8 cellular contexts compared by ENCODE assay signal in genomic region chr11:63553759-63554158, GRCh38. TPM values are rescaled to one million over a fixed set of nuclear protein-coding genes. Genes with fewer than 3 reads are reported as not detected.
DNase-seq lines count a peak whose midpoint lies in the region; ATAC-seq and FAIRE-seq lines count a peak whose summit lies in the region.

No MANE protein-coding gene starts in this region.

- H3K27ac Mint-ChIP-seq in activated T-cell treated with anti-CD3 and anti-CD28 coated beads, Interleukin-2, amount 50 U/mL, for 72 hours, result peak overlapping the region; percentile 91

- H3K36me3 Mint-ChIP-seq in activated T-cell treated with anti-CD3 and anti-CD28 coated beads, Interleukin-2, amount 50 U/mL, for 72 hours (ENCODE audit: insufficient read depth in 2 of 2), result no peaks in the 10 kb centered on the region

- H3K4me3 Mint-ChIP-seq in activated T-cell treated with anti-CD3 and anti-CD28 coated beads, Interleukin-2, amount 50 U/mL, for 72 hours, result peak overlapping the region; percentile 80 to 83

- peaks cover 59% of the 10 kb centered on the region for H3K4me1 Mint-ChIP-seq in activated T-cell treated with anti-CD3 and anti-CD28 coated beads, Interleukin-2, amount 50 U/mL, for 72 hours (ENCODE audit: low read depth)

- no peaks in the 10 kb centered on the region for H3K9me3 Mint-ChIP-seq in activated T-cell treated with anti-CD3 and anti-CD28 coated beads, Interleukin-2, amount 50 U/mL, for 72 hours

- no peak for FAIRE-seq in small intestine (lab: Jason Lieb, UNC)

- WGBS in small intestine, 3 donors, result 66 to 84% (median 69%) methylated on average over 8 of the region's 8 CpGs

- H3K36me3 ChIP-seq in small intestine (ENCODE audit: control insufficient read depth in 2 of 2, insufficient read depth in 2 of 2, low read length in 2 of 2), result no peaks in the 10 kb centered on the region

- H3K27ac ChIP-seq in small intestine (ENCODE audit: low read depth in 1 of 2, low read length in 1 of 2), result peak overlapping the region; percentile 6 to 72

- no peaks in the 10 kb centered on the region for H3K27me3 ChIP-seq in small intestine (ENCODE audit: control insufficient read depth in 2 of 2, insufficient read depth in 2 of 2, low read length in 2 of 2)

- ATAC-seq in HG03520 (IDR thresholded peaks at IDR 0.05; ENCODE audit: unreplicated experiment) (peak; percentile 67), HG03045 (IDR thresholded peaks at IDR 0.05; ENCODE audit: unreplicated experiment) (no peak)
- peak; percentile 86 to 90 for ATAC-seq in activated T-cell treated with anti-CD3 and anti-CD28 coated beads, Interleukin-2, amount 50 U/mL, for 72 hours (replicated peaks in 1 of 2)

- H3K27me3 Mint-ChIP-seq in activated T-cell treated with anti-CD3 and anti-CD28 coated beads, Interleukin-2, amount 50 U/mL, for 72 hours (ENCODE audit: low read depth), result no peaks in the 10 kb centered on the region

- no peak overlapping the region for H3K4me3 ChIP-seq in small intestine (ENCODE audit: low read depth in 1 of 2, low read length in 2 of 2)

- H3K9me3 ChIP-seq in small intestine (ENCODE audit: control insufficient read depth, low read depth), result no peaks in the 10 kb centered on the region

- peak; percentile 63 for DNase-seq in GM19240 (ENCODE audit: insufficient read length, low spot score)
- DNase-seq in activated T-cell treated with anti-CD3 and anti-CD28 coated beads, Interleukin-2, amount 50 U/mL, for 72 hours, result peak; percentile 66 to 72
- peak; percentile 56 for DNase-seq in small intestine
- no peak for DNase-seq in GDM1 (lab: John Stamatoyannopoulos, UW)
- no peak for DNase-seq in NCI-H1694 (lab: John Stamatoyannopoulos, UW)
- DNase-seq in RPMI8226, result no peak

- H3K4me1 ChIP-seq in small intestine (ENCODE audit: control insufficient read depth in 2 of 2, insufficient read depth in 1 of 2, low read depth in 1 of 2, low read length in 1 of 2), result no peaks in the 10 kb centered on the region

RNA-seq across cellular contexts. Expression of gene PLAAT2, which starts 9.4 kb away (rescaled TPM):
- total RNA-seq in activated T-cell treated with anti-CD3 and anti-CD28 coated beads, Interleukin-2, amount 50 U/mL, for 72 hours, result under 1 TPM in 1 of 2 donors, not detected in 1; 0.35 TPM
- polyA plus RNA-seq in small intestine, result 100 to 1,000 TPM in 2 of 3 donors, 10 to 100 TPM in 1; 35.6 to 447 (median 141) TPM

RNA-seq across cellular contexts. Expression of gene PLAAT4, which starts 17.2 kb away (rescaled TPM):
- 100 to 1,000 TPM in 1 of 2 donors, 10 to 100 TPM in 1; 60.6 to 101 TPM for total RNA-seq in activated T-cell treated with anti-CD3 and anti-CD28 coated beads, Interleukin-2, amount 50 U/mL, for 72 hours
- polyA plus RNA-seq in small intestine, result 100 to 1,000 TPM in 2 of 3 donors, 10 to 100 TPM in 1; 84.3 to 360 (median 245) TPM

RNA-seq across cellular contexts. Expression of gene LGALS12, which starts 47.9 kb away (rescaled TPM):
- total RNA-seq in activated T-cell treated with anti-CD3 and anti-CD28 coated beads, Interleukin-2, amount 50 U/mL, for 72 hours, result under 1 TPM; 0.37 to 0.38 TPM
- polyA plus RNA-seq in small intestine, result 1 to 10 TPM in 1 of 3 donors, not detected in 2; 5.5 TPM

Comparison
In these comparisons a context has a peak if more than half of its experiments do, and no peak if none do; other contexts are left out.
1. DNase-seq: peak in GM19240 (single experiment), activated T-cell treated with anti-CD3 and anti-CD28 coated beads, Interleukin-2, amount 50 U/mL, for 72 hours (2 of 2) and small intestine (single experiment); none in GDM1 (single experiment), NCI-H1694 (single experiment) and RPMI8226 (single experiment).